In genomic region chr10:73937333-73938020, GRCh38 we compare ENCODE assay signal across 1 cellular context.
TF ChIP-seq lines count a peak whose summit lies in the region.

No MANE protein-coding gene starts in this region.

TF ChIP-seq in HepG2, 621 proteins besides CTCF, POLR2A, EP300 and RAD21:
- no peak for TF ChIP-seq ZSCAN25 (CRISPR knock-in tag; IDR thresholded peaks at IDR 0.05)
- TF ChIP-seq CEBPZ (IDR thresholded peaks at IDR 0.05; ENCODE audit: low read length) = no peak
- TF ChIP-seq, protein P1, sequence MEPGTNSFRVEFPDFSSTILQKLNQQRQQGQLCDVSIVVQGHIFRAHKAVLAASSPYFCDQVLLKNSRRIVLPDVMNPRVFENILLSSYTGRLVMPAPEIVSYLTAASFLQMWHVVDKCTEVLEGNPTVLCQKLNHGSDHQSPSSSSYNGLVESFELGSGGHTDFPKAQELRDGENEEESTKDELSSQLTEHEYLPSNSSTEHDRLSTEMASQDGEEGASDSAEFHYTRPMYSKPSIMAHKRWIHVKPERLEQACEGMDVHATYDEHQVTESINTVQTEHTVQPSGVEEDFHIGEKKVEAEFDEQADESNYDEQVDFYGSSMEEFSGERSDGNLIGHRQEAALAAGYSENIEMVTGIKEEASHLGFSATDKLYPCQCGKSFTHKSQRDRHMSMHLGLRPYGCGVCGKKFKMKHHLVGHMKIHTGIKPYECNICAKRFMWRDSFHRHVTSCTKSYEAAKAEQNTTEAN (CRISPR knock-in tag; conservative IDR thresholded peaks at IDR 0.05) = no peak
- no peak for TF ChIP-seq ADNP (CRISPR knock-in tag; IDR thresholded peaks at IDR 0.05)
- TF ChIP-seq ZFP41 (CRISPR knock-in tag; IDR thresholded peaks at IDR 0.05; ENCODE audit: borderline replicate concordance) = no peak
- no peak for TF ChIP-seq CCAR2 (optimal IDR thresholded peaks at IDR 0.05; ENCODE audit: low read depth, low read length)
- no peak for TF ChIP-seq MEIS2 (CRISPR knock-in tag; IDR thresholded peaks at IDR 0.05)
- no peak for TF ChIP-seq MXD4 (CRISPR knock-in tag; IDR thresholded peaks at IDR 0.05)
- TF ChIP-seq U2AF2 (IDR thresholded peaks at IDR 0.05; ENCODE audit: low read depth, low read length) = no peak
- TF ChIP-seq, protein P2, sequence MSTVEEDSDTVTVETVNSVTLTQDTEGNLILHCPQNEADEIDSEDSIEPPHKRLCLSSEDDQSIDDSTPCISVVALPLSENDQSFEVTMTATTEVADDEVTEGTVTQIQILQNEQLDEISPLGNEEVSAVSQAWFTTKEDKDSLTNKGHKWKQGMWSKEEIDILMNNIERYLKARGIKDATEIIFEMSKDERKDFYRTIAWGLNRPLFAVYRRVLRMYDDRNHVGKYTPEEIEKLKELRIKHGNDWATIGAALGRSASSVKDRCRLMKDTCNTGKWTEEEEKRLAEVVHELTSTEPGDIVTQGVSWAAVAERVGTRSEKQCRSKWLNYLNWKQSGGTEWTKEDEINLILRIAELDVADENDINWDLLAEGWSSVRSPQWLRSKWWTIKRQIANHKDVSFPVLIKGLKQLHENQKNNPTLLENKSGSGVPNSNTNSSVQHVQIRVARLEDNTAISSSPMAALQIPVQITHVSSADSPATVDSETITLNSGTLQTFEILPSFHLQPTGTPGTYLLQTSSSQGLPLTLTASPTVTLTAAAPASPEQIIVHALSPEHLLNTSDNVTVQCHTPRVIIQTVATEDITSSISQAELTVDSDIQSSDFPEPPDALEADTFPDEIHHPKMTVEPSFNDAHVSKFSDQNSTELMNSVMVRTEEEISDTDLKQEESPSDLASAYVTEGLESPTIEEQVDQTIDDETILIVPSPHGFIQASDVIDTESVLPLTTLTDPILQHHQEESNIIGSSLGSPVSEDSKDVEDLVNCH (CRISPR knock-in tag; IDR thresholded peaks at IDR 0.05) = no peak
- no peak for TF ChIP-seq ZNF550 (CRISPR knock-in tag; IDR thresholded peaks at IDR 0.05; ENCODE audit: borderline replicate concordance)
- no peak for TF ChIP-seq CREM (IDR thresholded peaks at IDR 0.05)
- no peak for TF ChIP-seq CREM (CRISPR knock-in tag; IDR thresholded peaks at IDR 0.05)
- no peak for TF ChIP-seq THYN1 (CRISPR knock-in tag; IDR thresholded peaks at IDR 0.05; ENCODE audit: borderline replicate concordance, low read depth)
- no peak for TF ChIP-seq SP140L (CRISPR knock-in tag; IDR thresholded peaks at IDR 0.05; ENCODE audit: borderline replicate concordance)
- no peak for TF ChIP-seq ZNF256 (CRISPR knock-in tag; conservative IDR thresholded peaks at IDR 0.05)
- TF ChIP-seq FOSL2 (CRISPR knock-in tag; IDR thresholded peaks at IDR 0.05) = no peak
- no peak for TF ChIP-seq SRY (CRISPR knock-in tag; IDR thresholded peaks at IDR 0.05)
- no peak for TF ChIP-seq NBN (conservative IDR thresholded peaks at IDR 0.05)
- no peak for TF ChIP-seq CBX5 (CRISPR knock-in tag; IDR thresholded peaks at IDR 0.05; ENCODE audit: borderline replicate concordance)
- no peak for TF ChIP-seq ZNF839 (CRISPR knock-in tag; IDR thresholded peaks at IDR 0.05; ENCODE audit: borderline replicate concordance)
